11 cellular contexts compared by ENCODE assay signal in the genomic region with DNA sequence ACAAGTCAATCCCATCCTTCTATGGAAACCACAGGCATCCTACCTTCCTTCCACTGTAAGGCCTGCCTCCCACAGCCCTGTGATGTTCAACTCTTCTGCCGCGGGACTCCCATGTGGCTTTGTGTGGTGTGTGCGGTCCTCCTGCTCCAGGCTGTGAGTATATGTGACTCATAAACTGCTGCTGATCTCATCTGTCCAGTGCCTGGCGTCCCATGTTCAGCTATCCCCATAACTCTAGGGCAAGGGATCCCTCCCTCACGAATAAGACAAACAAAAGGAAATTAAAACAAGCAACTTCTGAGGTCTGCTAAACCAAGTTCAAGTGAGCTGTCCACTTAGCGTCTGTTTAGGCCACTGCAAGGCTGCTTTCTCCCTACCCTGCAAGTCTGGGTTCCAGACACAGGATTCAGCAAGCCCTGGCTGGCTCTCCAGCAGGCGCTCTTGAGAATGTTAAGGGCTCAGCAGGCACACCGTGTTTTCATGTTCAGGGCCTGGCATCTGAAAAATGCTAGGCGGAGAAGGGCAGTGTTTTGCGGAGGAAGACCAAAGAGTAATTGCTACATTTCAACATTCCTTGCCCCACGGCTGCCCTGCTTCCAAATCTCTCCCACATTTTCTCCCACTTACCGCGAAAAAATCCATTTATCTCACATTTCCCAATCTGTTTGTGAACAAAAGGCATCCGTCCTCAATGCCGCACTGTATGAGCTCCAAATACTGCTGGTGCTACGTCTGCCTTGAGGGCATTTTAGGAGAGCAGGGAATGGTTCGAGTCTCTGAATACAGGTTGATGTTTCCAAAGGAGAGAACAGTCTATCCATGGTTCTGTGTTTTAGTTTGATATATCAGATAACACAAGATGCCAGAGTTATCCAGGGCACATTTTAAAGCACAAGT.
DNase-seq lines count a peak whose midpoint lies in the region; ATAC-seq lines count a peak whose summit lies in the region.
"Had no signal": no experiment of that assay in that cellular context is flagged by ENCODE, and none has a peak within 500 bp of the region (broad histone marks: within the 10 kb centered on the region; RNA-seq: fewer than 3 reads in every experiment).

No MANE protein-coding gene starts in this region.

- peaks cover 5% of the 10 kb centered on the region for H3K36me3 Mint-ChIP-seq in natural killer cell treated with Interleukin-12 subunit alpha and Interleukin-12 subunit beta and Interleukin-15 and Interleukin-18, amount 100 ng/mL, for 72 hours
- H3K36me3 Mint-ChIP-seq: naive thymus-derived CD4-positive, alpha-beta T cell had no signal

- H3K9me3 Mint-ChIP-seq in natural killer cell treated with Interleukin-12 subunit alpha and Interleukin-12 subunit beta and Interleukin-15 and Interleukin-18, amount 100 ng/mL, for 72 hours: peaks cover 11% of the 10 kb centered on the region

- no peak overlapping the region for H3K4me2 ChIP-seq in neuronal stem cell (ENCODE audit: insufficient read depth, low read length, poor library complexity, severe bottlenecking)

- no peaks in the 10 kb centered on the region for H3K36me3 ChIP-seq in SJSA1
- no peaks in the 10 kb centered on the region for H3K36me3 ChIP-seq in neuronal stem cell (replicated peaks in 1 of 2; ENCODE audit: control insufficient read depth in 2 of 2, insufficient read depth in 2 of 2, low read length in 2 of 2)

- H2AFZ ChIP-seq in neuronal stem cell (ENCODE audit: low read length): no peak overlapping the region

- H2BK12ac ChIP-seq in neuronal stem cell (ENCODE audit: low read length): no peak overlapping the region

- peak overlapping the region; percentile 6 for H3K18ac ChIP-seq in neuronal stem cell (ENCODE audit: low read length)

- H3K4me1 ChIP-seq in SJSA1 (replicated peaks) (peaks cover 52% of the 10 kb centered on the region), neuronal stem cell (ENCODE audit: control insufficient read depth in 2 of 2, insufficient read depth in 1 of 2, low read depth in 1 of 2, low read length in 2 of 2) (peaks cover 0 to 6% of the 10 kb centered on the region in 2 donors)

- H3K79me1 ChIP-seq in neuronal stem cell (ENCODE audit: low read depth, low read length): no peaks in the 10 kb centered on the region

- DNase-seq in Ammon's horn (ENCODE audit: low spot score): peak; percentile 42
- peak; percentile 99 for DNase-seq in SJSA1 (ENCODE audit: low read depth in 1 of 2, low spot score in 2 of 2)
- peak; percentile 23 for DNase-seq in fibroblast of the conjunctiva (ENCODE audit: low read depth)
- DNase-seq in neuronal stem cell (ENCODE audit: low spot score): no peak
- DNase-seq in activated CD4-positive, CD25-positive, alpha-beta regulatory T cell (lab: John Stamatoyannopoulos, UW): no peak
- no peak for DNase-seq in anterior cingulate cortex (lab: John Stamatoyannopoulos, UW)
- DNase-seq in natural killer cell treated with Interleukin-12 subunit alpha and Interleukin-12 subunit beta and Interleukin-15 and Interleukin-18, amount 100 ng/mL, for 72 hours (ENCODE audit: low spot score): no peak
- DNase-seq: COR-L47; naive thymus-derived CD4-positive, alpha-beta T cell; NCI-H774 had no signal

- no peak overlapping the region for H2BK120ac ChIP-seq in neuronal stem cell (ENCODE audit: low read depth, low read length)

- H2AK5ac ChIP-seq in neuronal stem cell (ENCODE audit: low read depth, low read length): no peak overlapping the region

- H3K23ac ChIP-seq in neuronal stem cell (ENCODE audit: low read depth, low read length, poor library complexity): no peak overlapping the region

- no peak overlapping the region for H3K27ac Mint-ChIP-seq in natural killer cell treated with Interleukin-12 subunit alpha and Interleukin-12 subunit beta and Interleukin-15 and Interleukin-18, amount 100 ng/mL, for 72 hours
- H3K27ac Mint-ChIP-seq: naive thymus-derived CD4-positive, alpha-beta T cell had no signal

- H3K27me3 ChIP-seq in SJSA1 (replicated peaks) (no peaks in the 10 kb centered on the region), neuronal stem cell (ENCODE audit: control insufficient read depth in 3 of 3, insufficient read depth in 3 of 3, low read depth in 1 of 3, low read length in 3 of 3) (no peaks in the 10 kb centered on the region)

- H3K4me3 ChIP-seq in SJSA1 (no peak overlapping the region), neuronal stem cell (ENCODE audit: low read length in 2 of 2) (no peak overlapping the region)

- H3K9me3 ChIP-seq in SJSA1 (replicated peaks) (no peaks in the 10 kb centered on the region), neuronal stem cell (replicated peaks in 1 of 2; ENCODE audit: control insufficient read depth in 2 of 2, insufficient read depth in 1 of 2, low read depth in 1 of 2, low read length in 2 of 2) (peaks cover 0 to 2% of the 10 kb centered on the region in 2 donors)

- H4K8ac ChIP-seq in neuronal stem cell (ENCODE audit: low read depth, low read length): no peak overlapping the region

- no peak for ATAC-seq in GM19035 (IDR thresholded peaks at IDR 0.05; ENCODE audit: unreplicated experiment)
- no peak for ATAC-seq in natural killer cell treated with Interleukin-12 subunit alpha and Interleukin-12 subunit beta and Interleukin-15 and Interleukin-18, amount 100 ng/mL, for 72 hours
- ATAC-seq: naive thymus-derived CD4-positive, alpha-beta T cell had no signal

- H3K14ac ChIP-seq in neuronal stem cell (ENCODE audit: low read length): no peak overlapping the region

- H3K9ac ChIP-seq in neuronal stem cell (ENCODE audit: low read depth, low read length, poor library complexity): no peak overlapping the region

- no peak overlapping the region for H2BK15ac ChIP-seq in neuronal stem cell (ENCODE audit: low read length)

- H3K4me3 Mint-ChIP-seq in natural killer cell treated with Interleukin-12 subunit alpha and Interleukin-12 subunit beta and Interleukin-15 and Interleukin-18, amount 100 ng/mL, for 72 hours: no peak overlapping the region
- H3K4me3 Mint-ChIP-seq: naive thymus-derived CD4-positive, alpha-beta T cell had no signal

- WGBS in neuronal stem cell (ENCODE audit: extremely low coverage in 2 of 2, insufficient read length in 2 of 2, insufficient replicate concordance in 1 of 2), 2 donors: no CpG with 5 or more reads among the region's 17 CpGs

- H2BK5ac ChIP-seq in neuronal stem cell (ENCODE audit: low read length): no peak overlapping the region

- peak overlapping the region; percentile 85 for H3K27ac ChIP-seq in SJSA1
- H3K27ac ChIP-seq in neuronal stem cell (replicated peaks; ENCODE audit: low read length): no peak overlapping the region

- no peak overlapping the region for H3K4ac ChIP-seq in neuronal stem cell (ENCODE audit: low read length)

- H3K4me1 Mint-ChIP-seq in natural killer cell treated with Interleukin-12 subunit alpha and Interleukin-12 subunit beta and Interleukin-15 and Interleukin-18, amount 100 ng/mL, for 72 hours (ENCODE audit: low read depth in 2 of 2): no peaks in the 10 kb centered on the region
- H3K4me1 Mint-ChIP-seq: naive thymus-derived CD4-positive, alpha-beta T cell had no signal

- no peaks in the 10 kb centered on the region for H3K27me3 Mint-ChIP-seq in natural killer cell treated with Interleukin-12 subunit alpha and Interleukin-12 subunit beta and Interleukin-15 and Interleukin-18, amount 100 ng/mL, for 72 hours
- H3K27me3 Mint-ChIP-seq: naive thymus-derived CD4-positive, alpha-beta T cell had no signal

- H4K91ac ChIP-seq in neuronal stem cell (ENCODE audit: low read depth, low read length, poor library complexity): no peak overlapping the region

Comparison
In these comparisons a context has a peak if more than half of its experiments do, and no peak if none do; other contexts are left out.
1. DNase-seq: peak in Ammon's horn (single experiment), SJSA1 (2 of 2) and fibroblast of the conjunctiva (single experiment); none in neuronal stem cell (single experiment), activated CD4-positive, CD25-positive, alpha-beta regulatory T cell (0 of 4), anterior cingulate cortex (0 of 58) and natural killer cell treated with Interleukin-12 subunit alpha and Interleukin-12 subunit beta and Interleukin-15 and Interleukin-18, amount 100 ng/mL, for 72 hours (single experiment).